10 cellular contexts compared by ENCODE assay signal in genomic region chr12:91098942-91099341, GRCh38. TPM values are rescaled to one million over a fixed set of nuclear protein-coding genes. Genes with fewer than 3 reads are reported as not detected.
DNase-seq lines count a peak whose midpoint lies in the region; ATAC-seq and TF ChIP-seq lines count a peak whose summit lies in the region.
"Had no signal": no experiment of that assay in that cellular context is flagged by ENCODE, and none has a peak within 500 bp of the region (broad histone marks: within the 10 kb centered on the region; RNA-seq: fewer than 3 reads in every experiment).

No MANE protein-coding gene starts in this region.

- H3K36me3 ChIP-seq in adipocyte (ENCODE audit: control insufficient read depth, insufficient read depth, low read length, severe bottlenecking), result peaks cover 4% of the 10 kb centered on the region
- no peaks in the 10 kb centered on the region for H3K36me3 ChIP-seq in suprapubic skin

- no peak overlapping the region for H4K91ac ChIP-seq in H9 (ENCODE audit: insufficient read length, low read depth, low read length)

- no peak for TF ChIP-seq POLR2A in suprapubic skin (IDR thresholded peaks at IDR 0.05)

- H3K14ac ChIP-seq in H9 (ENCODE audit: insufficient read depth, low read length), result no peak overlapping the region

- H3K4me3 Mint-ChIP-seq in H9, result no peak overlapping the region

- TF ChIP-seq EP300 in suprapubic skin (IDR thresholded peaks at IDR 0.05), result no peak

- H3K4me2 ChIP-seq in H9 (ENCODE audit: insufficient read depth, insufficient read length, low read length), result no peak overlapping the region

- no peak overlapping the region for H3K23ac ChIP-seq in H9 (ENCODE audit: insufficient read length, low read depth, low read length)

- H3K4me1 ChIP-seq in adipocyte (ENCODE audit: control insufficient read depth, insufficient read depth, low read length), result peaks cover 39% of the 10 kb centered on the region
- H3K4me1 ChIP-seq in suprapubic skin, result no peaks in the 10 kb centered on the region
- H3K4me1 ChIP-seq in H9 (ENCODE audit: insufficient read depth, low read length), result no peaks in the 10 kb centered on the region

- no peak for TF ChIP-seq CTCF in suprapubic skin (IDR thresholded peaks at IDR 0.05)
- no peak for TF ChIP-seq CTCF in H9 (conservative IDR thresholded peaks at IDR 0.05)

- H3K27ac ChIP-seq in suprapubic skin, result peak overlapping the region; percentile 42
- H3K27ac ChIP-seq in H9 (ENCODE audit: insufficient read length, low read depth, low read length), result no peak overlapping the region

- no peaks in the 10 kb centered on the region for H3K79me1 ChIP-seq in H9 (ENCODE audit: insufficient read depth, low read depth, low read length, poor library complexity, severe bottlenecking)

- H3K9ac ChIP-seq in adipocyte (ENCODE audit: low read length), result peak overlapping the region; percentile 59
- H3K9ac ChIP-seq in H9 (ENCODE audit: extremely low read depth, insufficient read length, low read length), result no peak overlapping the region

- H2BK120ac ChIP-seq in H9 (ENCODE audit: low read depth, low read length, poor library complexity, severe bottlenecking), result no peak overlapping the region

- peak overlapping the region; percentile 29 for H3K4me3 ChIP-seq in adipocyte (ENCODE audit: low read length)
- H3K4me3 ChIP-seq in suprapubic skin, result no peak overlapping the region

- no peak overlapping the region for H2AFZ ChIP-seq in H9 (ENCODE audit: low read length)

- DNase-seq in HEK293T (ENCODE audit: extremely low spot score), result peak; percentile 8
- DNase-seq in adipocyte (ENCODE audit: low read depth), result peak; percentile 93
- DNase-seq in hepatic stellate cell (ENCODE audit: low spot score), result peak; percentile 26
- DNase-seq in suprapubic skin (ENCODE audit: low spot score in 2 of 2), result peak in 1 of 2 donors; percentile 58
- DNase-seq in H9, result no peak
- DNase-seq in D341Med (ENCODE audit: low spot score), result no peak
- DNase-seq: activated CD4-positive, CD25-positive, alpha-beta regulatory T cell treated with anti-CD3 and anti-CD28 coated beads, Interleukin-2, amount 50 U/mL, for 72 hours had no signal

- no peak for ATAC-seq in GM18858 (IDR thresholded peaks at IDR 0.05; ENCODE audit: unreplicated experiment)
- ATAC-seq in GM21529 (IDR thresholded peaks at IDR 0.05; ENCODE audit: unreplicated experiment), result no peak

- H4K5ac ChIP-seq in H9 (ENCODE audit: insufficient read length, low read depth, low read length), result no peak overlapping the region

- H3K79me2 ChIP-seq in H9 (ENCODE audit: insufficient read depth, low read length), result no peaks in the 10 kb centered on the region

- H2BK12ac ChIP-seq in H9 (ENCODE audit: insufficient read length, low read depth, low read length), result no peak overlapping the region

- H3K27ac Mint-ChIP-seq in H9, result no peak overlapping the region

- no peak overlapping the region for H3K18ac ChIP-seq in H9 (ENCODE audit: insufficient read length, low read depth, low read length)

- no peak overlapping the region for H4K8ac ChIP-seq in H9 (replicated peaks; ENCODE audit: insufficient read length, low read depth, low read length)

- CTCF ChIA-PET in HEK293T (lab: Yijun Ruan, JAX), result no interaction called here

- no peaks in the 10 kb centered on the region for H3K27me3 Mint-ChIP-seq in H9 (ENCODE audit: low read depth)

- peaks cover 0 to 4% of the 10 kb centered on the region in 2 experiments; a peak in 1 of 4 replicates for H3K4me1 Mint-ChIP-seq in H9

- H3K23me2 ChIP-seq in H9 (ENCODE audit: insufficient read length, low read depth, low read length, poor library complexity, severe bottlenecking), result no peaks in the 10 kb centered on the region

- H3K56ac ChIP-seq in H9 (ENCODE audit: insufficient read length, low read depth, low read length), result no peak overlapping the region

- H2BK20ac ChIP-seq in H9 (ENCODE audit: low read depth, low read length, poor library complexity, severe bottlenecking), result no peak overlapping the region

- H3T11ph ChIP-seq in H9 (ENCODE audit: low read length), result no peak overlapping the region

- H4K20me1 ChIP-seq in H9 (ENCODE audit: control insufficient read depth, insufficient read depth, insufficient read length), result no peaks in the 10 kb centered on the region

- no peaks in the 10 kb centered on the region; a peak in 1 of 7 replicates for H3K36me3 Mint-ChIP-seq in H9 (ENCODE audit: insufficient read depth in 1 of 3, low read depth in 3 of 3)

- 26% methylated on average over 3 of the region's 3 CpGs for WGBS in suprapubic skin
- no CpG with 5 or more reads among the region's 3 CpGs for WGBS in H9 (ENCODE audit: extremely low coverage, insufficient read length, low lambda C conversion rate)

- H3K4ac ChIP-seq in H9 (ENCODE audit: low read depth, low read length), result no peak overlapping the region

- H3K27me3 ChIP-seq in adipocyte (replicated peaks; ENCODE audit: control insufficient read depth, insufficient read depth, low read length) (no peaks in the 10 kb centered on the region), suprapubic skin (no peaks in the 10 kb centered on the region), H9 (ENCODE audit: insufficient read depth, low read length) (no peaks in the 10 kb centered on the region)

- H3K9me3 ChIP-seq in adipocyte (ENCODE audit: control insufficient read depth, low read length) (no peaks in the 10 kb centered on the region), suprapubic skin (no peaks in the 10 kb centered on the region), H9 (ENCODE audit: control insufficient read depth, low read depth, low read length) (no peaks in the 10 kb centered on the region)

- POLR2A ChIA-PET in HEK293T (lab: Yijun Ruan, JAX), result no interaction called here

- H2AK5ac ChIP-seq in H9 (ENCODE audit: insufficient read length, low read length), result no peak overlapping the region

- no peaks in the 10 kb centered on the region for H3K9me3 Mint-ChIP-seq in H9

- no peak overlapping the region for H2BK5ac ChIP-seq in H9 (ENCODE audit: insufficient read length, low read length)

- H2BK15ac ChIP-seq in H9 (ENCODE audit: low read depth, low read length), result no peak overlapping the region

TF ChIP-seq in HEK293T, 16 proteins besides CTCF, POLR2A, EP300 and RAD21:
- no peak for TF ChIP-seq LEF1 (IDR thresholded peaks at IDR 0.05; ENCODE audit: borderline replicate concordance)
- no peak for TF ChIP-seq ELF4 (IDR thresholded peaks at IDR 0.05)
- no peak for TF ChIP-seq FOXM1 (IDR thresholded peaks at IDR 0.05; ENCODE audit: borderline replicate concordance)
- no peak for TF ChIP-seq HDGF (IDR thresholded peaks at IDR 0.05; ENCODE audit: borderline replicate concordance)
- TF ChIP-seq ARNT (IDR thresholded peaks at IDR 0.05), result no peak

RNA-seq across cellular contexts. Expression of gene LUM, which starts 12.4 kb away (rescaled TPM):
- total RNA-seq in suprapubic skin (10 to 100 TPM in 3 of 4 donors, 1 to 10 TPM in 1; 7.5 to 26.0 (median 14.1) TPM), H9 (2021) (not detected in 2 replicates)

RNA-seq across cellular contexts. Expression of gene KERA, which starts 41.1 kb away (rescaled TPM):
- total RNA-seq in suprapubic skin (not detected), H9 (2021) (not detected in 2 replicates)
- total RNA-seq: aorta had no signal

Comparison
In these comparisons a context has a peak if more than half of its experiments do, and no peak if none do; other contexts are left out.
1. DNase-seq: peak in HEK293T (single experiment), adipocyte (single experiment) and hepatic stellate cell (single experiment); none in H9 (single experiment) and D341Med (single experiment).